ENCODE assay signal across 8 cellular contexts in the genomic region with DNA sequence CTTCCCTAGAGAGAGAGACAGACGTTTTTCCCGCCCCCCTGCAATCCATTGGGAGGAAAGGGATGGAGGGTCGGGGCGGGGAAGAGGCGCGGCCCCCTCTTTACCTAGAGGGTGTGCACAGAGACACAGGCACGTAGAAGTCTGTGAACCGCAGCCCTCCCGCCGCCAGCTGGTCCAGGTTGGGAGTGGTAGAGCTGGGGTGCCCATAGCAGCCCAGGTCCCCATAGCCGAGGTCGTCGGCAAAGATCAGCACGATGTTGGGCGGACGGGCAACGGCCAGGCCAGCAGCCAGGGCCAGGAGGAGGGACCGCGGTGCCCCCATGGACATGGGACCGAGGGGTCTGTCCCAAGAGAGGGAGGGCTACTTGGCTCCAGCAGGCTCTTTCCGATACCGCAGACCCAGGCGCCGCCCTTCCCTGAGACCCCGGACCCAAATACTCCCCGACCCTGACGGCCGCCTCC. TPM values are rescaled to one million over a fixed set of nuclear protein-coding genes. Genes with fewer than 3 reads are reported as not detected.
DNase-seq lines count a peak whose midpoint lies in the region; ATAC-seq and TF ChIP-seq lines count a peak whose summit lies in the region.

No MANE protein-coding gene starts in this region.

- WGBS in body of pancreas, 2 donors = 12% methylated on average over 27 of the region's 28 CpGs; no CpG with 5 or more reads in 1 of the 2 donors
- WGBS in suprapubic skin = 13% methylated on average over 28 of the region's 28 CpGs

- H3K79me2 ChIP-seq in KMS-11 (ENCODE audit: insufficient read depth, low read depth) = no peaks in the 10 kb centered on the region

- H3K9me3 Mint-ChIP-seq in activated CD8-positive, alpha-beta memory T cell treated with anti-CD3 and anti-CD28 coated beads, Interleukin-2, amount 10 ng/mL, durations not matched to agents 7 days and 5 days (ENCODE audit: low read depth) = no peaks in the 10 kb centered on the region

- H3K36me3 ChIP-seq in KMS-11 (ENCODE audit: insufficient read depth) (no peaks in the 10 kb centered on the region), body of pancreas (replicated peaks in 1 of 2; ENCODE audit: insufficient read depth in 1 of 2, low read depth in 2 of 2) (no peaks in the 10 kb centered on the region), suprapubic skin (peaks cover 12% of the 10 kb centered on the region)

- H3K4me3 ChIP-seq in KMS-11 (IDR thresholded peaks at IDR 0.05; ENCODE audit: insufficient read depth, low read depth, low read length) (no peak overlapping the region), body of pancreas (peak overlapping the region; percentile 59 to 76), suprapubic skin (peak overlapping the region; percentile 87)

- H3K27ac ChIP-seq in KMS-11 (no peak overlapping the region), body of pancreas (peak overlapping the region; percentile 40 to 83 (median 66)), suprapubic skin (peak overlapping the region; percentile 68)

- ATAC-seq in activated CD8-positive, alpha-beta memory T cell treated with anti-CD3 and anti-CD28 coated beads, Interleukin-2, amount 10 ng/mL, durations not matched to agents 7 days and 5 days = peak; percentile 10
- ATAC-seq in body of pancreas = no peak

- no peak overlapping the region; the same call in 1 of the 2 replicates for H2AFZ ChIP-seq in KMS-11 (ENCODE audit: low read depth)

- no peaks in the 10 kb centered on the region for H3K27me3 Mint-ChIP-seq in activated CD8-positive, alpha-beta memory T cell treated with anti-CD3 and anti-CD28 coated beads, Interleukin-2, amount 10 ng/mL, durations not matched to agents 7 days and 5 days

- peak overlapping the region; percentile 32; the same call in 1 of the 2 replicates for H3K9ac ChIP-seq in KMS-11

- DNase-seq in activated CD8-positive, alpha-beta memory T cell treated with anti-CD3 and anti-CD28 coated beads, Interleukin-2, amount 10 ng/mL, durations not matched to agents 7 days and 5 days = peak; percentile 60
- DNase-seq in activated CD8-positive, alpha-beta memory T cell treated with anti-CD3 and anti-CD28 coated beads for 24 hours = no peak
- DNase-seq in body of pancreas (peak in 2 of 4 donors; percentile 35 to 41), left kidney (ENCODE audit: low read depth, low spot score) (peak; percentile 60), suprapubic skin (ENCODE audit: low spot score in 2 of 2) (peak in 1 of 2 donors; percentile 79), NCI-H226 (no peak)
- DNase-seq in stimulated activated CD4-positive, alpha-beta T cell treated with anti-CD3 and anti-CD28 coated beads, Interleukin-4, amount 100 ng/mL, for 4 hours = no peak

- peak overlapping the region; percentile 51; the same call in 1 of the 2 replicates for H3K4me2 ChIP-seq in KMS-11

- H3K4me1 Mint-ChIP-seq in activated CD8-positive, alpha-beta memory T cell treated with anti-CD3 and anti-CD28 coated beads, Interleukin-2, amount 10 ng/mL, durations not matched to agents 7 days and 5 days = peaks cover 32% of the 10 kb centered on the region

- H3K4me3 Mint-ChIP-seq in activated CD8-positive, alpha-beta memory T cell treated with anti-CD3 and anti-CD28 coated beads, Interleukin-2, amount 10 ng/mL, durations not matched to agents 7 days and 5 days = peak overlapping the region; percentile 76

- peaks cover 8% of the 10 kb centered on the region for H3K36me3 Mint-ChIP-seq in activated CD8-positive, alpha-beta memory T cell treated with anti-CD3 and anti-CD28 coated beads, Interleukin-2, amount 10 ng/mL, durations not matched to agents 7 days and 5 days

- TF ChIP-seq CTCF in KMS-11 (conservative IDR thresholded peaks at IDR 0.05; ENCODE audit: low read depth, low read length) (no peak), body of pancreas (IDR thresholded peaks at IDR 0.05) (no peak), suprapubic skin (IDR thresholded peaks at IDR 0.05) (no peak)

- peaks cover 3% of the 10 kb centered on the region for H3K4me1 ChIP-seq in KMS-11 (ENCODE audit: low read depth, poor library complexity, severe bottlenecking)
- peaks cover 30% of the 10 kb centered on the region for H3K4me1 ChIP-seq in body of pancreas
- peaks cover 41% of the 10 kb centered on the region for H3K4me1 ChIP-seq in suprapubic skin

- no peak for TF ChIP-seq POLR2A in body of pancreas (IDR thresholded peaks at IDR 0.05)
- no peak for TF ChIP-seq POLR2A in suprapubic skin (IDR thresholded peaks at IDR 0.05)

- no peaks in the 10 kb centered on the region for H4K20me1 ChIP-seq in KMS-11 (ENCODE audit: insufficient read depth)

- CTCF ChIA-PET in activated CD8-positive, alpha-beta memory T cell treated with anti-CD3 and anti-CD28 coated beads, Interleukin-2, amount 10 ng/mL, durations not matched to agents 7 days and 5 days (lab: Charles Lee) = interaction anchor here (1.4 to 3.0 kb wide), 4 partner anchors 15 to 119 kb away, joined by 3 to 15 read pairs (median 10); a partner anchor contains a TSS

- intact Hi-C loops in body of pancreas (cut with DNase I) = no loop called here

- TF ChIP-seq EP300 in suprapubic skin (IDR thresholded peaks at IDR 0.05) = no peak

- H3K9me3 ChIP-seq in body of pancreas (no peaks in the 10 kb centered on the region), suprapubic skin (no peaks in the 10 kb centered on the region)

- H3K27me3 ChIP-seq in KMS-11 (ENCODE audit: insufficient read depth, low read depth) = no peaks in the 10 kb centered on the region
- no peaks in the 10 kb centered on the region for H3K27me3 ChIP-seq in body of pancreas
- no peaks in the 10 kb centered on the region for H3K27me3 ChIP-seq in suprapubic skin

- H3K27ac Mint-ChIP-seq in activated CD8-positive, alpha-beta memory T cell treated with anti-CD3 and anti-CD28 coated beads, Interleukin-2, amount 10 ng/mL, durations not matched to agents 7 days and 5 days = peak overlapping the region; percentile 84

RNA-seq across cellular contexts. Expression of a gene that starts 0.5 kb away (rescaled TPM):
- total RNA-seq in activated CD8-positive, alpha-beta memory T cell treated with anti-CD3 and anti-CD28 coated beads, Interleukin-2, amount 10 ng/mL, durations not matched to agents 7 days and 5 days = 10 to 100 TPM; 49.6 to 68.2 TPM
- 10 to 100 TPM; 47.0 to 84.7 TPM for total RNA-seq in body of pancreas
- total RNA-seq in suprapubic skin = 10 to 100 TPM; 37.0 to 51.3 (median 42.2) TPM

RNA-seq across cellular contexts. Expression of a gene that starts 26.9 kb away (rescaled TPM):
- under 1 TPM; 0.19 to 0.29 TPM for total RNA-seq in activated CD8-positive, alpha-beta memory T cell treated with anti-CD3 and anti-CD28 coated beads, Interleukin-2, amount 10 ng/mL, durations not matched to agents 7 days and 5 days
- total RNA-seq in body of pancreas (1 to 10 TPM; 2.9 to 3.6 TPM), suprapubic skin (1 to 10 TPM; 2.6 to 4.4 (median 3.7) TPM)

RNA-seq across cellular contexts. Expression of a gene that starts 44.8 kb away (rescaled TPM):
- 100 to 1,000 TPM in 1 of 2 experiments, 10 to 100 TPM in 1; 97.2 to 118 TPM for total RNA-seq in activated CD8-positive, alpha-beta memory T cell treated with anti-CD3 and anti-CD28 coated beads, Interleukin-2, amount 10 ng/mL, durations not matched to agents 7 days and 5 days
- 100 to 1,000 TPM in 1 of 2 donors, 10 to 100 TPM in 1; 43.3 to 122 TPM for total RNA-seq in body of pancreas
- 10 to 100 TPM; 43.0 to 86.5 (median 73.0) TPM for total RNA-seq in suprapubic skin

RNA-seq across cellular contexts. Expression of a gene that starts 45.1 kb away (rescaled TPM):
- under 1 TPM in 1 of 2 experiments, not detected in 1; 0.05 TPM for total RNA-seq in activated CD8-positive, alpha-beta memory T cell treated with anti-CD3 and anti-CD28 coated beads, Interleukin-2, amount 10 ng/mL, durations not matched to agents 7 days and 5 days
- 10 to 100 TPM in 1 of 2 donors, 1 to 10 TPM in 1; 6.0 to 15.5 TPM for total RNA-seq in body of pancreas
- total RNA-seq in suprapubic skin = 10 to 100 TPM in 2 of 4 donors, 1 to 10 TPM in 2; 2.9 to 15.9 (median 9.5) TPM

RNA-seq across cellular contexts. Expression of a gene that starts 49.3 kb away (rescaled TPM):
- total RNA-seq in activated CD8-positive, alpha-beta memory T cell treated with anti-CD3 and anti-CD28 coated beads, Interleukin-2, amount 10 ng/mL, durations not matched to agents 7 days and 5 days = 10 to 100 TPM; 80.1 to 87.6 TPM
- total RNA-seq in body of pancreas = 10 to 100 TPM in 1 of 2 donors, 1 to 10 TPM in 1; 8.3 to 34.9 TPM
- total RNA-seq in suprapubic skin = 10 to 100 TPM; 12.7 to 46.6 (median 19.2) TPM

Comparison
In these comparisons a context has a peak if more than half of its experiments do, and no peak if none do; other contexts are left out.
1. DNase-seq: peak in activated CD8-positive, alpha-beta memory T cell treated with anti-CD3 and anti-CD28 coated beads, Interleukin-2, amount 10 ng/mL, durations not matched to agents 7 days and 5 days (single experiment) and left kidney (single experiment); none in activated CD8-positive, alpha-beta memory T cell treated with anti-CD3 and anti-CD28 coated beads for 24 hours (single experiment), NCI-H226 (single experiment) and stimulated activated CD4-positive, alpha-beta T cell treated with anti-CD3 and anti-CD28 coated beads, Interleukin-4, amount 100 ng/mL, for 4 hours (0 of 2).